ENCODE assay signal across 21 cellular contexts in genomic region chr16:88642881-88643545, GRCh38. TPM values are rescaled to one million over a fixed set of nuclear protein-coding genes. Genes with fewer than 3 reads are reported as not detected.
"Had no signal": no experiment of that assay in that cellular context is flagged by ENCODE, and none has a peak within 500 bp of the region (broad histone marks: within the 10 kb centered on the region; RNA-seq: fewer than 3 reads in every experiment).

No MANE protein-coding gene starts in this region.

- ATAC-seq: activated CD4-positive, alpha-beta T cell treated with anti-CD3 and anti-CD28 coated beads for 36 hours; activated naive CD4-positive, alpha-beta T cell treated with anti-CD3 and anti-CD28 coated beads, Interleukin-2, amount 50 U/mL, for 72 hours; esophagus mucosa; gastroesophageal sphincter; heart left ventricle; naive thymus-derived CD4-positive, alpha-beta T cell had no signal

- H3K9me3 ChIP-seq: gastroesophageal sphincter, heart left ventricle, left ventricle myocardium inferior, sigmoid colon, tibial nerve had no signal

- H3K4me1 ChIP-seq: gastroesophageal sphincter, left ventricle myocardium inferior, parathyroid adenoma had no signal

- H3K36me3 ChIP-seq: left ventricle myocardium inferior, sigmoid colon, WERI-Rb-1 had no signal

- H3K27ac ChIP-seq: gastroesophageal sphincter, heart left ventricle, left ventricle myocardium inferior, parathyroid adenoma, sigmoid colon, tibial nerve, WERI-Rb-1 had no signal

- H3K4me3 ChIP-seq: gastroesophageal sphincter, heart left ventricle, left ventricle myocardium inferior, sigmoid colon, tibial nerve had no signal

- DNase-seq: activated CD4-positive, alpha-beta T cell treated with anti-CD3 and anti-CD28 coated beads for 36 hours; activated CD4-positive, alpha-beta T cell treated with anti-CD3 and anti-CD28 coated beads, Interleukin-2, amount 50 U/mL, for 48 hours; activated gamma-delta T cell treated with Interleukin-2 at 50 U/mL for 16 hours; cerebellar nuclear complex; cortex of kidney; effector CD4-positive, alpha-beta T cell; kidney glomerular epithelial cell; left ventricle myocardium inferior; naive thymus-derived CD4-positive, alpha-beta T cell; sigmoid colon; stimulated activated CD8-positive, alpha-beta memory T cell treated with anti-CD3 and anti-CD28 coated beads, Interleukin-4, amount 100 ng/mL, for 48 hours; T-helper 2 cell; WERI-Rb-1 had no signal

RNA-seq across cellular contexts. Expression of gene IL17C, which starts 4.6 kb away (rescaled TPM):
- total RNA-seq: activated naive CD4-positive, alpha-beta T cell treated with anti-CD3 and anti-CD28 coated beads, Interleukin-2, amount 50 U/mL, for 72 hours; esophagus mucosa; gastroesophageal sphincter; heart left ventricle; left ventricle myocardium inferior; mucosa of gallbladder; sigmoid colon; tibial nerve had no signal
- polyA plus RNA-seq: heart left ventricle; naive thymus-derived CD4-positive, alpha-beta T cell had no signal

RNA-seq across cellular contexts. Expression of gene SNAI3, which starts 43.3 kb away (rescaled TPM):
- total RNA-seq: bronchial epithelial cell had no signal
